In genomic region chr10:101972761-101973160, GRCh38 we compare ENCODE assay signal across 1 cellular context.
TF ChIP-seq lines count a peak whose summit lies in the region.

No MANE protein-coding gene starts in this region.

TF ChIP-seq in GM12878, 131 proteins besides CTCF, POLR2A, EP300 and RAD21 (continued from another document):
- TF ChIP-seq NFIC (IDR thresholded peaks at IDR 0.05; ENCODE audit: low read depth, low read length) (peak; percentile 61; the same call in 1 of the 2 replicates), MEF2A (IDR thresholded peaks at IDR 0.05; ENCODE audit: insufficient read depth, low read depth, low read length) (0 out of 2 replicates have a peak, but pooled peaks have one; percentile 24)
TF ChIP-seq in GM12878: peak in this region for 7.
